Comparison of ENCODE assay signal across 1 cellular context in the genomic region with DNA sequence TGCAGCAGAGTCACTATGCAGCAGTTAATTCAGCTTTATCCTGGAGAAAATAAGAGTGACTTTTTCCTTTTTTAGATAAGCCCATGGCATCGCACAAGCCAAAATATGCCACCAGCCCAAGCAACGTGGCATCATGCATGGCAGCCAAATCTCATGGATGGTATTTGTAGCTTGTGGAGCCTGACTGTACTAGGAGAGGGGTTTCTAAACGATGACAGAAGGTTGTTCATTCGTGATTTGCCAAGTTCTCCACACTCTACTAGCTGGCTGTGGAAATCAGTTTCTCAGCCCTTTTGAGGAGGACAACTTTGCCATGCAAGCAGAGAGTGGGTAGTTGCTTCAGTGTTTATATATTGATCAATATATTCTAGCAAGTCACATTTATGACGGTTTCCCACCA.
TF ChIP-seq lines count a peak whose summit lies in the region.

No MANE protein-coding gene starts in this region.

TF ChIP-seq in WTC11, 78 proteins besides CTCF, POLR2A, EP300 and RAD21 (continued from another document):
- TF ChIP-seq, protein P1, sequence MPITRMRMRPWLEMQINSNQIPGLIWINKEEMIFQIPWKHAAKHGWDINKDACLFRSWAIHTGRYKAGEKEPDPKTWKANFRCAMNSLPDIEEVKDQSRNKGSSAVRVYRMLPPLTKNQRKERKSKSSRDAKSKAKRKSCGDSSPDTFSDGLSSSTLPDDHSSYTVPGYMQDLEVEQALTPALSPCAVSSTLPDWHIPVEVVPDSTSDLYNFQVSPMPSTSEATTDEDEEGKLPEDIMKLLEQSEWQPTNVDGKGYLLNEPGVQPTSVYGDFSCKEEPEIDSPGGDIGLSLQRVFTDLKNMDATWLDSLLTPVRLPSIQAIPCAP (CRISPR knock-in tag; IDR thresholded peaks at IDR 0.05) = no peak
- TF ChIP-seq, protein P2, sequence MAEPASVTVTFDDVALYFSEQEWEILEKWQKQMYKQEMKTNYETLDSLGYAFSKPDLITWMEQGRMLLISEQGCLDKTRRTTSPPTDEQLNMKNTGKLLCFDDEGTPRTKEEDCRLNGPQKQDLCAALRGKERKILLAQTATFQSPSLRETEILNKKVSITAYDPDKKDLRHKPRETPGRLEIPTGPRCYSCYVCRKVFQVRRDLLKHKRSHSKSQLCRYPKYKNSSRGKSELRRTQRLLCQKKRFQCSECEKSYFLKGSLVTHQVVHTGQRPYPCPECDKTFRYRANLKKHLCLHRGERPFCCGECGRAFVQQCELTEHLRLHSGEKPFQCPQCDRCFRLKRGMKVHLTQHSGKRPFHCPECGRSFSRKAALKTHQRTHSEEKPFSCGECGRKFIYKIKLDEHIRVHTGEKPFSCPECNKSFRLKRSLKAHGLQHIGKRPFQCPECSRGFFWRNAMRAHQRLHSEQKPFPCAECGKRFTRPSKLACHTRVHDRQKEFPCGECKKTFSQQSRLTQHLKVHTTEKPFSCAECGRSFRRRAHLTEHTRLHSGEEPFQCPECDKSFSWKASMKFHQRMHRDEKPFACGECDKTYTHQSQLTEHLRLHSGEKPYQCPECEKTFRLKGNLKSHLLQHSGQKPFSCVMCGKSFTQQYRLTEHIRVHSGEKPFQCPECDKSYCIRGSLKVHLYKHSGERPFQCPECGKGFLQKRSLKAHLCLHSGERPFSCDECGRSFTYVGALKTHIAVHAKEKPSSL (CRISPR knock-in tag; conservative IDR thresholded peaks at IDR 0.05) = no peak
- TF ChIP-seq, protein P3, sequence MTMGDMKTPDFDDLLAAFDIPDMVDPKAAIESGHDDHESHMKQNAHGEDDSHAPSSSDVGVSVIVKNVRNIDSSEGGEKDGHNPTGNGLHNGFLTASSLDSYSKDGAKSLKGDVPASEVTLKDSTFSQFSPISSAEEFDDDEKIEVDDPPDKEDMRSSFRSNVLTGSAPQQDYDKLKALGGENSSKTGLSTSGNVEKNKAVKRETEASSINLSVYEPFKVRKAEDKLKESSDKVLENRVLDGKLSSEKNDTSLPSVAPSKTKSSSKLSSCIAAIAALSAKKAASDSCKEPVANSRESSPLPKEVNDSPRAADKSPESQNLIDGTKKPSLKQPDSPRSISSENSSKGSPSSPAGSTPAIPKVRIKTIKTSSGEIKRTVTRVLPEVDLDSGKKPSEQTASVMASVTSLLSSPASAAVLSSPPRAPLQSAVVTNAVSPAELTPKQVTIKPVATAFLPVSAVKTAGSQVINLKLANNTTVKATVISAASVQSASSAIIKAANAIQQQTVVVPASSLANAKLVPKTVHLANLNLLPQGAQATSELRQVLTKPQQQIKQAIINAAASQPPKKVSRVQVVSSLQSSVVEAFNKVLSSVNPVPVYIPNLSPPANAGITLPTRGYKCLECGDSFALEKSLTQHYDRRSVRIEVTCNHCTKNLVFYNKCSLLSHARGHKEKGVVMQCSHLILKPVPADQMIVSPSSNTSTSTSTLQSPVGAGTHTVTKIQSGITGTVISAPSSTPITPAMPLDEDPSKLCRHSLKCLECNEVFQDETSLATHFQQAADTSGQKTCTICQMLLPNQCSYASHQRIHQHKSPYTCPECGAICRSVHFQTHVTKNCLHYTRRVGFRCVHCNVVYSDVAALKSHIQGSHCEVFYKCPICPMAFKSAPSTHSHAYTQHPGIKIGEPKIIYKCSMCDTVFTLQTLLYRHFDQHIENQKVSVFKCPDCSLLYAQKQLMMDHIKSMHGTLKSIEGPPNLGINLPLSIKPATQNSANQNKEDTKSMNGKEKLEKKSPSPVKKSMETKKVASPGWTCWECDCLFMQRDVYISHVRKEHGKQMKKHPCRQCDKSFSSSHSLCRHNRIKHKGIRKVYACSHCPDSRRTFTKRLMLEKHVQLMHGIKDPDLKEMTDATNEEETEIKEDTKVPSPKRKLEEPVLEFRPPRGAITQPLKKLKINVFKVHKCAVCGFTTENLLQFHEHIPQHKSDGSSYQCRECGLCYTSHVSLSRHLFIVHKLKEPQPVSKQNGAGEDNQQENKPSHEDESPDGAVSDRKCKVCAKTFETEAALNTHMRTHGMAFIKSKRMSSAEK (CRISPR knock-in tag; IDR thresholded peaks at IDR 0.05; ENCODE audit: borderline replicate concordance) = no peak
- TF ChIP-seq, protein P4, sequence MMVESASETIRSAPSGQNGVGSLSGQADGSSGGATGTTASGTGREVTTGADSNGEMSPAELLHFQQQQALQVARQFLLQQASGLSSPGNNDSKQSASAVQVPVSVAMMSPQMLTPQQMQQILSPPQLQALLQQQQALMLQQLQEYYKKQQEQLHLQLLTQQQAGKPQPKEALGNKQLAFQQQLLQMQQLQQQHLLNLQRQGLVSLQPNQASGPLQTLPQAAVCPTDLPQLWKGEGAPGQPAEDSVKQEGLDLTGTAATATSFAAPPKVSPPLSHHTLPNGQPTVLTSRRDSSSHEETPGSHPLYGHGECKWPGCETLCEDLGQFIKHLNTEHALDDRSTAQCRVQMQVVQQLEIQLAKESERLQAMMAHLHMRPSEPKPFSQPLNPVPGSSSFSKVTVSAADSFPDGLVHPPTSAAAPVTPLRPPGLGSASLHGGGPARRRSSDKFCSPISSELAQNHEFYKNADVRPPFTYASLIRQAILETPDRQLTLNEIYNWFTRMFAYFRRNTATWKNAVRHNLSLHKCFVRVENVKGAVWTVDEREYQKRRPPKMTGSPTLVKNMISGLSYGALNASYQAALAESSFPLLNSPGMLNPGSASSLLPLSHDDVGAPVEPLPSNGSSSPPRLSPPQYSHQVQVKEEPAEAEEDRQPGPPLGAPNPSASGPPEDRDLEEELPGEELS (CRISPR knock-in tag; IDR thresholded peaks at IDR 0.05) = no peak
- TF ChIP-seq TCF7 (CRISPR knock-in tag; IDR thresholded peaks at IDR 0.05; ENCODE audit: low read depth) (no peak), NFYB (CRISPR knock-in tag; conservative IDR thresholded peaks at IDR 0.05; ENCODE audit: low read depth) (no peak), GTF2I (CRISPR knock-in tag; conservative IDR thresholded peaks at IDR 0.05) (no peak)
- TF ChIP-seq, protein P5, sequence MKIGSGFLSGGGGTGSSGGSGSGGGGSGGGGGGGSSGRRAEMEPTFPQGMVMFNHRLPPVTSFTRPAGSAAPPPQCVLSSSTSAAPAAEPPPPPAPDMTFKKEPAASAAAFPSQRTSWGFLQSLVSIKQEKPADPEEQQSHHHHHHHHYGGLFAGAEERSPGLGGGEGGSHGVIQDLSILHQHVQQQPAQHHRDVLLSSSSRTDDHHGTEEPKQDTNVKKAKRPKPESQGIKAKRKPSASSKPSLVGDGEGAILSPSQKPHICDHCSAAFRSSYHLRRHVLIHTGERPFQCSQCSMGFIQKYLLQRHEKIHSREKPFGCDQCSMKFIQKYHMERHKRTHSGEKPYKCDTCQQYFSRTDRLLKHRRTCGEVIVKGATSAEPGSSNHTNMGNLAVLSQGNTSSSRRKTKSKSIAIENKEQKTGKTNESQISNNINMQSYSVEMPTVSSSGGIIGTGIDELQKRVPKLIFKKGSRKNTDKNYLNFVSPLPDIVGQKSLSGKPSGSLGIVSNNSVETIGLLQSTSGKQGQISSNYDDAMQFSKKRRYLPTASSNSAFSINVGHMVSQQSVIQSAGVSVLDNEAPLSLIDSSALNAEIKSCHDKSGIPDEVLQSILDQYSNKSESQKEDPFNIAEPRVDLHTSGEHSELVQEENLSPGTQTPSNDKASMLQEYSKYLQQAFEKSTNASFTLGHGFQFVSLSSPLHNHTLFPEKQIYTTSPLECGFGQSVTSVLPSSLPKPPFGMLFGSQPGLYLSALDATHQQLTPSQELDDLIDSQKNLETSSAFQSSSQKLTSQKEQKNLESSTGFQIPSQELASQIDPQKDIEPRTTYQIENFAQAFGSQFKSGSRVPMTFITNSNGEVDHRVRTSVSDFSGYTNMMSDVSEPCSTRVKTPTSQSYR (CRISPR knock-in tag; IDR thresholded peaks at IDR 0.05) = no peak
